In the genomic region with DNA sequence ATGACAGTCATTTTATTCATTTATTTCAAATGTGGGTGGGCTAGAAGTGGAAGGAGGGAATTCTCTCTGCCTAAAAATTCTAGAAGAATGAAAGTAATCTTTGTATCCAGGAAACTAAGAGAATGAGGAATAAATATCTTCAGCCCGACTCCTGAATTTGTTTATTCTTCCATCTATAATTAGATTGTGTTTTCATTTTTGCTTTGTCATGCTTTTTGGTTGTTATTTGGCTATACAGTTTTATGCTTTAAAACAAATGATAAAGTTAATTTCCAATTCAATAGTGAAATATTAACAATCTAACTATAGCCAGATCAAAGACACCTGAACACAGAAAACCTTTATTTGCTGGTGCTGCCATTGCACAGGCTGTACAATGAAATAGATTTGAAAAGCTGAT, we compare ENCODE assay signal across 21 cellular contexts.
"Had no signal": no experiment of that assay in that cellular context is flagged by ENCODE, and none has a peak within 500 bp of the region (broad histone marks: within the 10 kb centered on the region; RNA-seq: fewer than 3 reads in every experiment).

No MANE protein-coding gene starts in this region.

- ATAC-seq: Panc1, PC-3, SK-N-SH treated with all-trans-retinoic acid at 6 μM for 48 hours had no signal

- H3K27ac ChIP-seq: RWPE1 had no signal

- DNase-seq: KBM-7, MV-4-11, NCI-H1048, NCI-H1105, NCI-H1417 treated with DMSO at 0.1 percent for 48 hours, NCI-H146, NCI-H1694 treated with DMSO at 0.1 percent for 48 hours, NCI-H1930, NCI-H2081 treated with DMSO at 0.1 percent for 48 hours, NCI-H2171, NCI-H226, NCI-H446, NCI-H510A, NCI-H524 treated with DMSO at 0.1 percent for 48 hours, NCI-H69, NCI-H774, PC-3, SHP77 had no signal
